In the genomic region with DNA sequence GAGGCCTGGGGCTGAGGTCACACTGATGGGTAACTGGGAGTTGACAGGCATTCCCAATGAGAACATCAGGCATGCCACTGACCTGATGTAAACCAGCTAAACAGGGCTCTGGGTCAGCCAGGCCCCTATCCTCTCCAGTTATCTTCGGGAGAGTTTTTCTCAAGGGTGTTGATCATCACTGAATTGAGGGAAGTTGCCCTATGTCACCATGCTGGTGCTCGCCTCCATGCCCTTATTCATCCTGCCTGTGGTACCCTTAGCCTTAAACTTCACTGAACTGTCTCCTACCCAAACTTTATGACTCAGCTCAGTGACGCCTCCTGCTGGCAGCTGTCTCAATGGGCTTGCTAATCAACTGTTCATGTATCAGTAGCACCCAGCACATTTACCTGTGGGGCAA, we compare ENCODE assay signal across 10 cellular contexts.
A peak's percentile ranks its signal among the peaks of the same experiment; 100 is the strongest.
DNase-seq lines count a peak whose midpoint lies in the region; ATAC-seq and TF ChIP-seq lines count a peak whose summit lies in the region.
"Had no signal": no experiment of that assay in that cellular context is flagged by ENCODE, and none has a peak within 500 bp of the region (broad histone marks: within the 10 kb centered on the region; RNA-seq: fewer than 3 reads in every experiment).

No MANE protein-coding gene starts in this region.

- intact Hi-C loops in activated CD4-positive, alpha-beta T cell treated with anti-CD3 and anti-CD28 coated beads for 36 hours (cut with DNase I, micrococcal nuclease) = loop anchor here in 1 of 2 experiments (5.0 kb wide), 1 partner anchor 342 kb away; no protein-coding TSS in a partner anchor
- intact Hi-C loops in OCI-LY7 (cut with micrococcal nuclease; ENCODE audit: unreplicated experiment) = no loop called here

- H3K9me2 ChIP-seq in OCI-LY7 (ENCODE audit: insufficient read depth, low read length) = no peaks in the 10 kb centered on the region

- POLR2A ChIA-PET in activated CD4-positive, alpha-beta T cell treated with anti-CD3 and anti-CD28 coated beads for 36 hours (lab: Charles Lee) = no interaction called here
- POLR2A ChIA-PET in OCI-LY7 (lab: Charles Lee) = no interaction called here

- H2AFZ ChIP-seq in OCI-LY7 (ENCODE audit: low read length) = no peak overlapping the region

- no peaks in the 10 kb centered on the region for H3K79me2 ChIP-seq in OCI-LY7 (ENCODE audit: insufficient read depth, low read depth, low read length)

- TF ChIP-seq CTCF in OCI-LY7 (conservative IDR thresholded peaks at IDR 0.05; ENCODE audit: low read length) (peak; percentile 74), fibroblast of pulmonary artery (IDR thresholded peaks at IDR 0.05; ENCODE audit: low read length, missing control alignments) (peak; percentile 15)

- H3K4me1 ChIP-seq in OCI-LY7 (ENCODE audit: insufficient read depth, low read length, poor library complexity, severe bottlenecking) = no peaks in the 10 kb centered on the region

- H3K4me3 ChIP-seq in OCI-LY7 (ENCODE audit: low read depth, low read length, poor library complexity, severe bottlenecking) (no peak overlapping the region), fibroblast of pulmonary artery (replicated peaks; ENCODE audit: low read depth, low read length) (no peak overlapping the region)

- H3K36me3 Mint-ChIP-seq in activated CD4-positive, alpha-beta T cell treated with anti-CD3 and anti-CD28 coated beads for 36 hours (ENCODE audit: low read depth) = no peaks in the 10 kb centered on the region

- H3K4me1 Mint-ChIP-seq in activated CD4-positive, alpha-beta T cell treated with anti-CD3 and anti-CD28 coated beads for 36 hours = no peaks in the 10 kb centered on the region

- H3K4me3 Mint-ChIP-seq in activated CD4-positive, alpha-beta T cell treated with anti-CD3 and anti-CD28 coated beads for 36 hours = no peak overlapping the region

- H3K9me3 ChIP-seq in OCI-LY7 (ENCODE audit: low read length) = no peaks in the 10 kb centered on the region

- no peaks in the 10 kb centered on the region for H3K36me3 ChIP-seq in OCI-LY7 (ENCODE audit: insufficient read depth, low read length)

- no peak overlapping the region for H3K27ac Mint-ChIP-seq in activated CD4-positive, alpha-beta T cell treated with anti-CD3 and anti-CD28 coated beads for 36 hours

- DNase-seq in activated CD4-positive, alpha-beta T cell treated with anti-CD3 and anti-CD28 coated beads for 36 hours = peak; percentile 59
- DNase-seq in activated CD4-positive, alpha-beta T cell treated with anti-CD3 and anti-CD28 coated beads, Interleukin-2, amount 50 U/mL, for 4 hours = no peak
- DNase-seq in OCI-LY7 (ENCODE audit: low spot score) (peak; percentile 24), fibroblast of pulmonary artery (ENCODE audit: low read depth) (no peak), SKM-1 treated with dmso at 0.1 percent for 144 hours (lab: John Stamatoyannopoulos, UW; ENCODE audit: unreplicated experiment) (no peak), anterior cingulate cortex (lab: John Stamatoyannopoulos, UW) (no peak)
- peak; percentile 7 for DNase-seq in stimulated activated CD4-positive, alpha-beta T cell treated with anti-CD3 and anti-CD28 coated beads, Interleukin-4, amount 100 ng/mL, for 1 hour
- DNase-seq: NCI-H2107, substantia nigra had no signal

- ATAC-seq in activated CD4-positive, alpha-beta T cell treated with anti-CD3 and anti-CD28 coated beads for 36 hours = no peak
- ATAC-seq in HG03469 (IDR thresholded peaks at IDR 0.05; ENCODE audit: unreplicated experiment) = no peak

- no peaks in the 10 kb centered on the region for H4K20me1 ChIP-seq in OCI-LY7 (ENCODE audit: insufficient read depth, low read length)

- BruUV-seq in OCI-LY7 (replicated peaks; lab: Mats Ljungman, UMichigan) = no TSS peak

- H3K27me3 Mint-ChIP-seq in activated CD4-positive, alpha-beta T cell treated with anti-CD3 and anti-CD28 coated beads for 36 hours = peaks cover 21% of the 10 kb centered on the region

- no peak overlapping the region for H3K4me2 ChIP-seq in OCI-LY7 (ENCODE audit: low read length)

- H3K27ac ChIP-seq in OCI-LY7 (ENCODE audit: low read depth, low read length, poor library complexity, severe bottlenecking) = no peak overlapping the region

- peaks cover 2% of the 10 kb centered on the region for H3K9me3 Mint-ChIP-seq in activated CD4-positive, alpha-beta T cell treated with anti-CD3 and anti-CD28 coated beads for 36 hours (ENCODE audit: low read depth)

- CTCF ChIA-PET in activated CD4-positive, alpha-beta T cell treated with anti-CD3 and anti-CD28 coated beads for 36 hours (lab: Charles Lee) = interaction anchor here (1.8 kb wide), 1 partner anchor 672 kb away, joined by 6 read pairs; no protein-coding TSS in a partner anchor
- CTCF ChIA-PET in OCI-LY7 (lab: Charles Lee; ENCODE audit: unreplicated experiment) = no interaction called here

Comparison
In these comparisons a context has a peak if more than half of its experiments do, and no peak if none do; other contexts are left out.
1. DNase-seq: peak in activated CD4-positive, alpha-beta T cell treated with anti-CD3 and anti-CD28 coated beads for 36 hours (single experiment), OCI-LY7 (single experiment) and stimulated activated CD4-positive, alpha-beta T cell treated with anti-CD3 and anti-CD28 coated beads, Interleukin-4, amount 100 ng/mL, for 1 hour (single experiment); none in activated CD4-positive, alpha-beta T cell treated with anti-CD3 and anti-CD28 coated beads, Interleukin-2, amount 50 U/mL, for 4 hours (0 of 2), fibroblast of pulmonary artery (single experiment), SKM-1 treated with dmso at 0.1 percent for 144 hours (single experiment) and anterior cingulate cortex (0 of 58).